Comparison of ENCODE assay signal across 1 cellular context in genomic region chr1:63674238-63674864, GRCh38.
TF ChIP-seq lines count a peak whose summit lies in the region.

No MANE protein-coding gene starts in this region.

TF ChIP-seq in HepG2, 621 proteins besides CTCF, POLR2A, EP300 and RAD21 (continued from another document):
- TF ChIP-seq PHF20 (CRISPR knock-in tag; IDR thresholded peaks at IDR 0.05) (no peak), ZBTB1 (CRISPR knock-in tag; IDR thresholded peaks at IDR 0.05; ENCODE audit: borderline replicate concordance) (no peak), FOXO1 (CRISPR knock-in tag; IDR thresholded peaks at IDR 0.05) (peak; percentile 74), BHLHE40 (IDR thresholded peaks at IDR 0.05; ENCODE audit: low read length) (peak; percentile 67; the same call in 1 of the 2 replicates), KDM1A (CRISPR knock-in tag; IDR thresholded peaks at IDR 0.05) (peak; percentile 53; the same call in 1 of the 2 replicates), ZKSCAN5 (CRISPR knock-in tag; IDR thresholded peaks at IDR 0.05) (no peak), KAT7 (CRISPR knock-in tag; IDR thresholded peaks at IDR 0.05; ENCODE audit: borderline replicate concordance) (peak; percentile 31; the same call in 1 of the 2 replicates), GTF2F1 (IDR thresholded peaks at IDR 0.05; ENCODE audit: low read length) (no peak), MXD1 (CRISPR knock-in tag; IDR thresholded peaks at IDR 0.05) (no peak), ZNF589 (CRISPR knock-in tag; conservative IDR thresholded peaks at IDR 0.05) (no peak), MYPOP (CRISPR knock-in tag; IDR thresholded peaks at IDR 0.05) (no peak), REPIN1 (CRISPR knock-in tag; IDR thresholded peaks at IDR 0.05; ENCODE audit: borderline replicate concordance, low read depth) (peak; percentile 63; the same call in 1 of the 2 replicates), SMC3 (IDR thresholded peaks at IDR 0.05; ENCODE audit: low read length) (peak; percentile 75), SALL1 (CRISPR knock-in tag; IDR thresholded peaks at IDR 0.05) (peak; percentile 92), PAXIP1 (CRISPR knock-in tag; conservative IDR thresholded peaks at IDR 0.05) (peak; percentile 88), KLF9 (CRISPR knock-in tag; IDR thresholded peaks at IDR 0.05; ENCODE audit: low read depth) (no peak), LCORL (IDR thresholded peaks at IDR 0.05) (no peak), LCORL (CRISPR knock-in tag; IDR thresholded peaks at IDR 0.05) (peak; percentile 73), PITX1 (CRISPR knock-in tag; IDR thresholded peaks at IDR 0.05) (0 out of 2 replicates have a peak, but pooled peaks have one; percentile 46), ZNF24 (IDR thresholded peaks at IDR 0.05) (peak; percentile 75), ZNF383 (CRISPR knock-in tag; IDR thresholded peaks at IDR 0.05; ENCODE audit: borderline replicate concordance) (no peak), ZNF674 (CRISPR knock-in tag; IDR thresholded peaks at IDR 0.05; ENCODE audit: low read depth) (no peak), ZNF550 (CRISPR knock-in tag; IDR thresholded peaks at IDR 0.05; ENCODE audit: borderline replicate concordance) (0 out of 2 replicates have a peak, but pooled peaks have one; percentile 40), AHR (CRISPR knock-in tag; IDR thresholded peaks at IDR 0.05) (no peak), MXD3 (CRISPR knock-in tag; IDR thresholded peaks at IDR 0.05) (no peak), U2AF1 (optimal IDR thresholded peaks at IDR 0.05; ENCODE audit: low read depth, low read length) (no peak)
- TF ChIP-seq, protein P1, sequence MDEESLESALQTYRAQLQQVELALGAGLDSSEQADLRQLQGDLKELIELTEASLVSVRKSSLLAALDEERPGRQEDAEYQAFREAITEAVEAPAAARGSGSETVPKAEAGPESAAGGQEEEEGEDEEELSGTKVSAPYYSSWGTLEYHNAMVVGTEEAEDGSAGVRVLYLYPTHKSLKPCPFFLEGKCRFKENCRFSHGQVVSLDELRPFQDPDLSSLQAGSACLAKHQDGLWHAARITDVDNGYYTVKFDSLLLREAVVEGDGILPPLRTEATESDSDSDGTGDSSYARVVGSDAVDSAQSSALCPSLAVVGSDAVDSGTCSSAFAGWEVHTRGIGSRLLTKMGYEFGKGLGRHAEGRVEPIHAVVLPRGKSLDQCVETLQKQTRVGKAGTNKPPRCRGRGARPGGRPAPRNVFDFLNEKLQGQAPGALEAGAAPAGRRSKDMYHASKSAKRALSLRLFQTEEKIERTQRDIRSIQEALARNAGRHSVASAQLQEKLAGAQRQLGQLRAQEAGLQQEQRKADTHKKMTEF (CRISPR knock-in tag; IDR thresholded peaks at IDR 0.05): peak; percentile 79
- TF ChIP-seq, protein P2, sequence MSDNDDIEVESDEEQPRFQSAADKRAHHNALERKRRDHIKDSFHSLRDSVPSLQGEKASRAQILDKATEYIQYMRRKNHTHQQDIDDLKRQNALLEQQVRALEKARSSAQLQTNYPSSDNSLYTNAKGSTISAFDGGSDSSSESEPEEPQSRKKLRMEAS (IDR thresholded peaks at IDR 0.05): 0 out of 2 replicates have a peak, but pooled peaks have one; percentile 7
- TF ChIP-seq, protein P3, sequence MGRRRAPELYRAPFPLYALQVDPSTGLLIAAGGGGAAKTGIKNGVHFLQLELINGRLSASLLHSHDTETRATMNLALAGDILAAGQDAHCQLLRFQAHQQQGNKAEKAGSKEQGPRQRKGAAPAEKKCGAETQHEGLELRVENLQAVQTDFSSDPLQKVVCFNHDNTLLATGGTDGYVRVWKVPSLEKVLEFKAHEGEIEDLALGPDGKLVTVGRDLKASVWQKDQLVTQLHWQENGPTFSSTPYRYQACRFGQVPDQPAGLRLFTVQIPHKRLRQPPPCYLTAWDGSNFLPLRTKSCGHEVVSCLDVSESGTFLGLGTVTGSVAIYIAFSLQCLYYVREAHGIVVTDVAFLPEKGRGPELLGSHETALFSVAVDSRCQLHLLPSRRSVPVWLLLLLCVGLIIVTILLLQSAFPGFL (CRISPR knock-in tag; IDR thresholded peaks at IDR 0.05): no peak
- TF ChIP-seq, protein P4, sequence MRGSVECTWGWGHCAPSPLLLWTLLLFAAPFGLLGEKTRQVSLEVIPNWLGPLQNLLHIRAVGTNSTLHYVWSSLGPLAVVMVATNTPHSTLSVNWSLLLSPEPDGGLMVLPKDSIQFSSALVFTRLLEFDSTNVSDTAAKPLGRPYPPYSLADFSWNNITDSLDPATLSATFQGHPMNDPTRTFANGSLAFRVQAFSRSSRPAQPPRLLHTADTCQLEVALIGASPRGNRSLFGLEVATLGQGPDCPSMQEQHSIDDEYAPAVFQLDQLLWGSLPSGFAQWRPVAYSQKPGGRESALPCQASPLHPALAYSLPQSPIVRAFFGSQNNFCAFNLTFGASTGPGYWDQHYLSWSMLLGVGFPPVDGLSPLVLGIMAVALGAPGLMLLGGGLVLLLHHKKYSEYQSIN (CRISPR knock-in tag; IDR thresholded peaks at IDR 0.05; ENCODE audit: borderline replicate concordance): no peak
- TF ChIP-seq, protein P5, sequence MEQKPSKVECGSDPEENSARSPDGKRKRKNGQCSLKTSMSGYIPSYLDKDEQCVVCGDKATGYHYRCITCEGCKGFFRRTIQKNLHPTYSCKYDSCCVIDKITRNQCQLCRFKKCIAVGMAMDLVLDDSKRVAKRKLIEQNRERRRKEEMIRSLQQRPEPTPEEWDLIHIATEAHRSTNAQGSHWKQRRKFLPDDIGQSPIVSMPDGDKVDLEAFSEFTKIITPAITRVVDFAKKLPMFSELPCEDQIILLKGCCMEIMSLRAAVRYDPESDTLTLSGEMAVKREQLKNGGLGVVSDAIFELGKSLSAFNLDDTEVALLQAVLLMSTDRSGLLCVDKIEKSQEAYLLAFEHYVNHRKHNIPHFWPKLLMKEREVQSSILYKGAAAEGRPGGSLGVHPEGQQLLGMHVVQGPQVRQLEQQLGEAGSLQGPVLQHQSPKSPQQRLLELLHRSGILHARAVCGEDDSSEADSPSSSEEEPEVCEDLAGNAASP (CRISPR knock-in tag; IDR thresholded peaks at IDR 0.05; ENCODE audit: borderline replicate concordance): peak; percentile 64; the same call in 1 of the 2 replicates
- TF ChIP-seq, protein P6, sequence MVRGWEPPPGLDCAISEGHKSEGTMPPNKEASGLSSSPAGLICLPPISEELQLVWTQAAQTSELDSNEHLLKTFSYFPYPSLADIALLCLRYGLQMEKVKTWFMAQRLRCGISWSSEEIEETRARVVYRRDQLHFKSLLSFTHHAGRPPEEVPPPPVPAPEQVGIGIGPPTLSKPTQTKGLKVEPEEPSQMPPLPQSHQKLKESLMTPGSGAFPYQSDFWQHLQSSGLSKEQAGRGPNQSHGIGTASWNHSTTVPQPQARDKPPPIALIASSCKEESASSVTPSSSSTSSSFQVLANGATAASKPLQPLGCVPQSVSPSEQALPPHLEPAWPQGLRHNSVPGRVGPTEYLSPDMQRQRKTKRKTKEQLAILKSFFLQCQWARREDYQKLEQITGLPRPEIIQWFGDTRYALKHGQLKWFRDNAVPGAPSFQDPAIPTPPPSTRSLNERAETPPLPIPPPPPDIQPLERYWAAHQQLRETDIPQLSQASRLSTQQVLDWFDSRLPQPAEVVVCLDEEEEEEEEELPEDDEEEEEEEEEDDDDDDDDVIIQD (CRISPR knock-in tag; IDR thresholded peaks at IDR 0.05; ENCODE audit: low read depth): peak; percentile 76; the same call in 1 of the 2 replicates
- TF ChIP-seq, protein P7, sequence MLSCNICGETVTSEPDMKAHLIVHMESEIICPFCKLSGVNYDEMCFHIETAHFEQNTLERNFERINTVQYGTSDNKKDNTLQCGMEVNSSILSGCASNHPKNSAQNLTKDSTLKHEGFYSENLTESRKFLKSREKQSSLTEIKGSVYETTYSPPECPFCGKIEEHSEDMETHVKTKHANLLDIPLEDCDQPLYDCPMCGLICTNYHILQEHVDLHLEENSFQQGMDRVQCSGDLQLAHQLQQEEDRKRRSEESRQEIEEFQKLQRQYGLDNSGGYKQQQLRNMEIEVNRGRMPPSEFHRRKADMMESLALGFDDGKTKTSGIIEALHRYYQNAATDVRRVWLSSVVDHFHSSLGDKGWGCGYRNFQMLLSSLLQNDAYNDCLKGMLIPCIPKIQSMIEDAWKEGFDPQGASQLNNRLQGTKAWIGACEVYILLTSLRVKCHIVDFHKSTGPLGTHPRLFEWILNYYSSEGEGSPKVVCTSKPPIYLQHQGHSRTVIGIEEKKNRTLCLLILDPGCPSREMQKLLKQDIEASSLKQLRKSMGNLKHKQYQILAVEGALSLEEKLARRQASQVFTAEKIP (CRISPR knock-in tag; IDR thresholded peaks at IDR 0.05; ENCODE audit: borderline replicate concordance): no peak
- TF ChIP-seq, protein P8, sequence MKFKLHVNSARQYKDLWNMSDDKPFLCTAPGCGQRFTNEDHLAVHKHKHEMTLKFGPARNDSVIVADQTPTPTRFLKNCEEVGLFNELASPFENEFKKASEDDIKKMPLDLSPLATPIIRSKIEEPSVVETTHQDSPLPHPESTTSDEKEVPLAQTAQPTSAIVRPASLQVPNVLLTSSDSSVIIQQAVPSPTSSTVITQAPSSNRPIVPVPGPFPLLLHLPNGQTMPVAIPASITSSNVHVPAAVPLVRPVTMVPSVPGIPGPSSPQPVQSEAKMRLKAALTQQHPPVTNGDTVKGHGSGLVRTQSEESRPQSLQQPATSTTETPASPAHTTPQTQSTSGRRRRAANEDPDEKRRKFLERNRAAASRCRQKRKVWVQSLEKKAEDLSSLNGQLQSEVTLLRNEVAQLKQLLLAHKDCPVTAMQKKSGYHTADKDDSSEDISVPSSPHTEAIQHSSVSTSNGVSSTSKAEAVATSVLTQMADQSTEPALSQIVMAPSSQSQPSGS (CRISPR knock-in tag; IDR thresholded peaks at IDR 0.05): peak; percentile 75
